ENCODE assay signal across 1 cellular context in the genomic region with DNA sequence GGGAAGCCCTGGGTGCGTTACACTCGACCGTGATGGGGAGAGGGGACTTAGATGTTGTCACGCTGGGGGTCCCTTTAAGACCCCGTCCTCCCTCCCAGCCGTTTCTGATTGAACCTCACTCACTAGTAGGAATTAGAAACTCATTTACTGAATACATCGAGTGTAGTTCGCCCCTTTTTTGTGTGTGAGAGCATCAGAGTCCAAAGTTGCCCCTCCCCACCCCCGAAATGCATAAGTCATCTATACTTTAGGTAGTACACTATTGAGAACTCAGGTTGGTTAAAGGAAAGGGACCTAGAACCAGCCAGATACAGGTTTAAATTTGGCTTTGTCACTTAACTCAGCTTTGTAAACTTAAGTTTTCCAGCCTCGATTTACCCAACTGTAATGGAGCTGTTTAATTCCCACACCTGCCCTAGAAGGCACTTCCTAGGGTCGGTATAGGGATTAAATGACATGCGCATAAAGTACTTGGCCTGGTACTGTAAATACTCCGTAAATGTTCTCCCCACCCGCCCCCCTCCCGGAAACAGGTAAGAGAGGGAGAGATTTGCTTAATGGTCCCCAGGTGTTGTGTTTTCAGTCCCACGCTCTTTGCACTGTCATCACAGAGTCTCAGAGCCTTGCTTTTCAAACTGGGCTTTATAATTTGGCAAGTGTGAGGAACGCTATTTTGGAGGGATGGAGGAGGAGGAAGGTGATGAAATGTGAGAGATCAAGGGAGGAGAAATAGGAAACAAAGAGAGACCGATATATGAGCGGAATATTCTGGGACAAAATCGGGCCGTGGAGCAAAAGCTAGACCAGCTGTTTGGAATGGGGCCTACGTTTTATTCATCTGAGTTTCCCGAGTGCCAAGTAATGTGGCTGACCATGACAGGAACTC.
A peak's percentile ranks its signal among the peaks of the same experiment; 100 is the strongest.
TF ChIP-seq lines count a peak whose summit lies in the region.

No MANE protein-coding gene starts in this region.

TF ChIP-seq in HEK293, 187 proteins besides CTCF, POLR2A, EP300 and RAD21 (continued from another document):
- TF ChIP-seq ZNF791 (tag by site-specific recombination; IDR thresholded peaks at IDR 0.05) (no peak), KLF7 (tag by site-specific recombination; IDR thresholded peaks at IDR 0.05; ENCODE audit: borderline replicate concordance) (no peak), ZNF274 (IDR thresholded peaks at IDR 0.05; ENCODE audit: low read length) (no peak), ZNF274 (tag by site-specific recombination; IDR thresholded peaks at IDR 0.05; ENCODE audit: borderline replicate concordance) (no peak), ZEB2 (tag by site-specific recombination; IDR thresholded peaks at IDR 0.05) (no peak), ZNF600 (tag by site-specific recombination; IDR thresholded peaks at IDR 0.05) (peak; percentile 69; the same call in 1 of the 2 replicates)
- TF ChIP-seq, protein P1, sequence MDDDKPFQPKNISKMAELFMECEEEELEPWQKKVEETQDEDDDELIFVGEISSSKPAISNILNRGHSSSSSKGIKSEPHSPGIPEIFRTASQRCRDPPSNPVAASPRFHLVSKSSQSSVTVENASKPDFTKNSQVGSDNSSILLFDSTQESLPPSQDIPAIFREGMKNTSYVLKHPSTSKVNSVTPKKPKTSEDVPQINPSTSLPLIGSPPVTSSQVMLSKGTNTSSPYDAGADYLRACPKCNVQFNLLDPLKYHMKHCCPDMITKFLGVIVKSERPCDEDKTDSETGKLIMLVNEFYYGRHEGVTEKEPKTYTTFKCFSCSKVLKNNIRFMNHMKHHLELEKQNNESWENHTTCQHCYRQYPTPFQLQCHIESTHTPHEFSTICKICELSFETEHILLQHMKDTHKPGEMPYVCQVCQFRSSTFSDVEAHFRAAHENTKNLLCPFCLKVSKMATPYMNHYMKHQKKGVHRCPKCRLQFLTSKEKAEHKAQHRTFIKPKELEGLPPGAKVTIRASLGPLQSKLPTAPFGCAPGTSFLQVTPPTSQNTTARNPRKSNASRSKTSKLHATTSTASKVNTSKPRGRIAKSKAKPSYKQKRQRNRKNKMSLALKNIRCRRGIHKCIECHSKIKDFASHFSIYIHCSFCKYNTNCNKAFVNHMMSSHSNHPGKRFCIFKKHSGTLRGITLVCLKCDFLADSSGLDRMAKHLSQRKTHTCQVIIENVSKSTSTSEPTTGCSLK (tag by site-specific recombination; IDR thresholded peaks at IDR 0.05) = no peak
